In the genomic region with DNA sequence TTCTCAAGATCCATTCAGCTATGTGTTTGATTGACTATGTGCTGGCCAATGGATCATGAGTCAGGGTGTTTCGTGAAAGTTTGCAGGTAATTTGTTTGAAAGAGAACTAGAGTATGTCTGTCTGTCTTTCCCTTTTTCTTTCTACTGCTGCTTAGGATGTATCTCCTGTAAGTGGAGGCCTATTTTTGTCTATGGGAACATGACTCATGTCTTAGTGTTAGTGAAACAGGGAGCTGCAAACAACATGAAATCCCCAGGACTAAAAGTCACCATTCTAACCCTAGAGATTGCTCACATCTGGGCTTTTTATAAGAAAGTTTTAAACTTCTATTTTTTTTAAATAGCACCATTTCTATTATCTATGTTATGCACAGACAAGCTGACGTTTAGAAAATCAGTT, we compare ENCODE assay signal across 18 cellular contexts.
A peak's percentile ranks its signal among the peaks of the same experiment; 100 is the strongest.
DNase-seq lines count a peak whose midpoint lies in the region; ATAC-seq and TF ChIP-seq lines count a peak whose summit lies in the region.
"Had no signal": no experiment of that assay in that cellular context is flagged by ENCODE, and none has a peak within 500 bp of the region (broad histone marks: within the 10 kb centered on the region; RNA-seq: fewer than 3 reads in every experiment).

No MANE protein-coding gene starts in this region.

- H3K4me3 ChIP-seq in heart left ventricle (no peak overlapping the region), left ventricle myocardium inferior (no peak overlapping the region), fibroblast of pulmonary artery (replicated peaks; ENCODE audit: low read depth, low read length) (no peak overlapping the region), gastrocnemius medialis (no peak overlapping the region)
- H3K4me3 ChIP-seq: body of pancreas, sigmoid colon had no signal

- H3K36me3 ChIP-seq in heart left ventricle (no peaks in the 10 kb centered on the region), left ventricle myocardium inferior (no peaks in the 10 kb centered on the region), gastrocnemius medialis (no peaks in the 10 kb centered on the region)
- H3K36me3 ChIP-seq: sigmoid colon had no signal

- no peak for TF ChIP-seq CTCF in heart left ventricle (IDR thresholded peaks at IDR 0.05)
- TF ChIP-seq CTCF in left ventricle myocardium inferior (IDR thresholded peaks at IDR 0.05; ENCODE audit: borderline replicate concordance): no peak
- TF ChIP-seq CTCF in fibroblast of pulmonary artery (IDR thresholded peaks at IDR 0.05; ENCODE audit: low read length, missing control alignments): no peak
- no peak for TF ChIP-seq CTCF in gastrocnemius medialis (IDR thresholded peaks at IDR 0.05 in 4 of 5, conservative IDR thresholded peaks at IDR 0.05 in 1 of 5)

- in situ Hi-C loops in gastrocnemius medialis (cut with MboI; ENCODE audit: low sequenced_read_pairs in 4 of 4): no loop called here

- H3K9me3 ChIP-seq in heart left ventricle: no peaks in the 10 kb centered on the region
- no peaks in the 10 kb centered on the region for H3K9me3 ChIP-seq in left ventricle myocardium inferior (replicated peaks)
- no peaks in the 10 kb centered on the region for H3K9me3 ChIP-seq in gastrocnemius medialis
- H3K9me3 ChIP-seq: body of pancreas, sigmoid colon had no signal

- H3K27ac ChIP-seq in heart left ventricle (peak overlapping the region in 1 of 12 donors; percentile 3), left ventricle myocardium inferior (replicated peaks) (no peak overlapping the region), gastrocnemius medialis (no peak overlapping the region), substantia nigra (ENCODE audit: low read depth, low read length, poor library complexity, severe bottlenecking) (no peak overlapping the region)
- H3K27ac ChIP-seq: body of pancreas, sigmoid colon had no signal

- TF ChIP-seq POLR2A in heart left ventricle (IDR thresholded peaks at IDR 0.05): no peak
- TF ChIP-seq POLR2A in gastrocnemius medialis (IDR thresholded peaks at IDR 0.05): no peak

- intact Hi-C loops in heart left ventricle (cut with DNase I) (no loop called here), left ventricle myocardium inferior (cut with micrococcal nuclease) (no loop called here), gastrocnemius medialis (cut with DNase I; ENCODE audit: low total_unique reads) (no loop called here)

- H3K27me3 ChIP-seq in heart left ventricle: no peaks in the 10 kb centered on the region
- H3K27me3 ChIP-seq in left ventricle myocardium inferior (ENCODE audit: low read depth): no peaks in the 10 kb centered on the region
- H3K27me3 ChIP-seq in gastrocnemius medialis: no peaks in the 10 kb centered on the region
- H3K27me3 ChIP-seq: body of pancreas, sigmoid colon had no signal

- peak in 3 of 4 donors; percentile 42 to 75 (median 63) for ATAC-seq in heart left ventricle
- ATAC-seq in gastrocnemius medialis: no peak
- no peak for ATAC-seq in HG03097 (IDR thresholded peaks at IDR 0.05; ENCODE audit: low FRiP score, unreplicated experiment)
- ATAC-seq: body of pancreas had no signal

- WGBS in heart left ventricle, 4 donors: 62 to 84% (median 72%) methylated on average over 2 of the region's 2 CpGs

- H3K4me1 ChIP-seq in heart left ventricle (peaks cover 0 to 10% (median 0%) of the 10 kb centered on the region in 12 donors), left ventricle myocardium inferior (no peaks in the 10 kb centered on the region), gastrocnemius medialis (no peaks in the 10 kb centered on the region)
- H3K4me1 ChIP-seq: body of pancreas had no signal

- DNase-seq in heart left ventricle (no peak), left ventricle myocardium inferior (no peak), amniotic epithelial cell (ENCODE audit: low read depth) (peak; percentile 73), fibroblast of pulmonary artery (ENCODE audit: low read depth) (peak; percentile 51), superior temporal gyrus (ENCODE audit: extremely low spot score) (peak; percentile 23), gastrocnemius medialis (no peak), substantia nigra (lab: John Stamatoyannopoulos, UW) (no peak)
- DNase-seq: activated CD8-positive, alpha-beta memory T cell treated with anti-CD3 and anti-CD28 coated beads, Interleukin-2, amount 50 U/mL, for 4 hours; activated gamma-delta T cell treated with Interleukin-2 at 50 U/mL for 16 hours; body of pancreas; effector CD8-positive, alpha-beta T cell; H9; NCI-H1048; NCI-H2171; nucleus accumbens; Right ventricle myocardium superior; sigmoid colon had no signal

Comparison
In these comparisons a context has a peak if more than half of its experiments do, and no peak if none do; other contexts are left out.
1. ATAC-seq: peak in heart left ventricle (3 of 4); none in gastrocnemius medialis (0 of 2) and HG03097 (single experiment).
2. DNase-seq: peak in amniotic epithelial cell (single experiment), fibroblast of pulmonary artery (single experiment) and superior temporal gyrus (single experiment); none in heart left ventricle (0 of 5), left ventricle myocardium inferior (single experiment), gastrocnemius medialis (0 of 2) and substantia nigra (0 of 49).